Comparison of ENCODE assay signal across 26 cellular contexts in the genomic region with DNA sequence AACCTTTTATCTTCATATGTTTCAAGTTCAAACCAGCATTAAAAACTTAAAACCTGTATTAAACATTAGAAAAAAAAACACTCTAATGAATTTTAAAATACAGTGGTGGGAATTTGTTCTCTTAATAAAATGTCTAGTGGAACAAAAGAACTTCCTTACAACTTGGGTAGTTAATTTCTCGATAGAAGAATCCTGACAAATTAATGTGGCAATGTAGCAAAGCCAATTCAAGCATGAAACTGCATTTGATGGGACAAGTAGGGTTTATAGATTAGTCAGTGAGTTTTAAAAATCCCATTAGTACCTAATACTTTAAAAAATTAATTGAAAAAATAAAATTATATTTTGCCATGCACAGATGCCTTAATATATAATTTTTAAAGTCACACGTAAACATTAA. TPM values are rescaled to one million over a fixed set of nuclear protein-coding genes. Genes with fewer than 3 reads are reported as not detected.
DNase-seq lines count a peak whose midpoint lies in the region; ATAC-seq, FAIRE-seq and TF ChIP-seq lines count a peak whose summit lies in the region.
"Had no signal": no experiment of that assay in that cellular context is flagged by ENCODE, and none has a peak within 500 bp of the region (broad histone marks: within the 10 kb centered on the region; RNA-seq: fewer than 3 reads in every experiment).

No MANE protein-coding gene starts in this region.

- in situ Hi-C loops in transverse colon (cut with MboI; ENCODE audit: low pct_ligation_motif_present in 1 of 4, low pct_unique_long_range_greater_than_20kb in 1 of 4, low sequenced_read_pairs in 3 of 4): no loop called here

- DNase-seq in A549 (ENCODE audit: low read depth in 1 of 2, low spot score in 1 of 2) (no peak), RCC 7860 (ENCODE audit: low spot score) (no peak), retinal pigment epithelial cell (ENCODE audit: low read depth) (peak; percentile 72), transverse colon (no peak), mucosa of descending colon (no peak), sciatic nerve (ENCODE audit: low spot score) (no peak)
- DNase-seq: Calu3; CD8-positive, alpha-beta memory T cell; GOT3; HFFc6; Kasumi-1; NCI-H2029; NCI-H2171; NCI-H226; NCI-H510A had no signal

- TF ChIP-seq RAD21 in A549 (conservative IDR thresholded peaks at IDR 0.05 in 1 of 2, IDR thresholded peaks at IDR 0.05 in 1 of 2): no peak

- TF ChIP-seq EP300 in A549 (IDR thresholded peaks at IDR 0.05) (no peak), transverse colon (IDR thresholded peaks at IDR 0.05; ENCODE audit: low read depth) (no peak)

- FAIRE-seq in A549 (lab: Jason Lieb, UNC) (no peak), RCC 7860 (lab: Jason Lieb, UNC) (peak; percentile 58)
- FAIRE-seq: A204.1, GM18507, K562 had no signal

- intact Hi-C loops in transverse colon (cut with DNase I; ENCODE audit: low total_unique reads) (no loop called here), mucosa of descending colon (cut with DNase I, micrococcal nuclease) (no loop called here), sciatic nerve (cut with DNase I) (no loop called here)

- no peaks in the 10 kb centered on the region for H3K27me3 ChIP-seq in transverse colon

- peaks cover 46% of the 10 kb centered on the region for H3K4me1 ChIP-seq in A549
- peaks cover 0 to 14% (median 4%) of the 10 kb centered on the region in 4 donors for H3K4me1 ChIP-seq in transverse colon
- H3K4me1 ChIP-seq in mucosa of descending colon (ENCODE audit: low read depth): no peaks in the 10 kb centered on the region
- H3K4me1 ChIP-seq: HAP-1 had no signal

- peak overlapping the region; percentile 45; the same call in 2 of the 3 replicates for H3K4me2 ChIP-seq in A549

- WGBS in A549 (ENCODE audit: missing lambda C conversion rate): 82% methylated on average over 2 of the region's 2 CpGs
- 67 to 91% methylated on average over 2 of the region's 2 CpGs for WGBS in transverse colon (ENCODE audit: low coverage in 1 of 2), 2 donors

- no peaks in the 10 kb centered on the region for H3K36me3 ChIP-seq in transverse colon
- no peaks in the 10 kb centered on the region for H3K36me3 ChIP-seq in mucosa of descending colon (ENCODE audit: low read depth)
- H3K36me3 ChIP-seq: HAP-1 had no signal

- no peak for TF ChIP-seq CTCF in A549 (IDR thresholded peaks at IDR 0.05)
- no peak for TF ChIP-seq CTCF in retinal pigment epithelial cell (conservative IDR thresholded peaks at IDR 0.05; ENCODE audit: low read depth, low read length)
- TF ChIP-seq CTCF in transverse colon (IDR thresholded peaks at IDR 0.05): no peak
- TF ChIP-seq CTCF in mucosa of descending colon (IDR thresholded peaks at IDR 0.05): no peak

- no peak for TF ChIP-seq POLR2A in A549 (IDR thresholded peaks at IDR 0.05; ENCODE audit: low read length)
- no peak for TF ChIP-seq POLR2A in transverse colon (IDR thresholded peaks at IDR 0.05)

- H3K27ac ChIP-seq in A549 (peak overlapping the region in 1 of 2 experiments; percentile 64; a peak in 3 of 6 replicates), transverse colon (peak overlapping the region in 3 of 4 donors; percentile 8 to 27 (median 26))
- H3K27ac ChIP-seq: C4-2B, RWPE1 had no signal

- no peaks in the 10 kb centered on the region for H3K9me3 ChIP-seq in A549
- no peaks in the 10 kb centered on the region for H3K9me3 ChIP-seq in transverse colon
- H3K9me3 ChIP-seq in mucosa of descending colon: no peaks in the 10 kb centered on the region
- H3K9me3 ChIP-seq: HAP-1 had no signal

- CTCF ChIA-PET in A549 (lab: Yijun Ruan, JAX): no interaction called here

- ATAC-seq in A549 (no peak), mucosa of descending colon (no peak), sciatic nerve (no peak), GM21526 (IDR thresholded peaks at IDR 0.05; ENCODE audit: low FRiP score, unreplicated experiment) (no peak)
- ATAC-seq: K562 had no signal

- POLR2A ChIA-PET in A549 (lab: Yijun Ruan, JAX): no interaction called here

- H3K4me3 ChIP-seq in A549: no peak overlapping the region
- no peak overlapping the region for H3K4me3 ChIP-seq in retinal pigment epithelial cell (ENCODE audit: low read length)
- no peak overlapping the region for H3K4me3 ChIP-seq in transverse colon
- H3K4me3 ChIP-seq in mucosa of descending colon: no peak overlapping the region
- H3K4me3 ChIP-seq: HAP-1, K562 had no signal

TF ChIP-seq in A549, 52 proteins besides CTCF, POLR2A, EP300 and RAD21:
- no peak for TF ChIP-seq SMC3 (IDR thresholded peaks at IDR 0.05)
- TF ChIP-seq CBX2 (IDR thresholded peaks at IDR 0.05; ENCODE audit: borderline replicate concordance, low read depth): no peak
- no peak for TF ChIP-seq MAZ (IDR thresholded peaks at IDR 0.05; ENCODE audit: borderline replicate concordance, low read depth, low read length)
- no peak for TF ChIP-seq SREBF2 (IDR thresholded peaks at IDR 0.05)
- no peak for TF ChIP-seq CHD4 (IDR thresholded peaks at IDR 0.05; ENCODE audit: borderline replicate concordance)
- TF ChIP-seq POLR2AphosphoS2 (conservative IDR thresholded peaks at IDR 0.05; ENCODE audit: low read length): no peak
- no peak for TF ChIP-seq RNF2 (IDR thresholded peaks at IDR 0.05; ENCODE audit: borderline replicate concordance, low read depth)
- TF ChIP-seq EHF (CRISPR knock-in tag; IDR thresholded peaks at IDR 0.05): no peak
- TF ChIP-seq, protein P1, sequence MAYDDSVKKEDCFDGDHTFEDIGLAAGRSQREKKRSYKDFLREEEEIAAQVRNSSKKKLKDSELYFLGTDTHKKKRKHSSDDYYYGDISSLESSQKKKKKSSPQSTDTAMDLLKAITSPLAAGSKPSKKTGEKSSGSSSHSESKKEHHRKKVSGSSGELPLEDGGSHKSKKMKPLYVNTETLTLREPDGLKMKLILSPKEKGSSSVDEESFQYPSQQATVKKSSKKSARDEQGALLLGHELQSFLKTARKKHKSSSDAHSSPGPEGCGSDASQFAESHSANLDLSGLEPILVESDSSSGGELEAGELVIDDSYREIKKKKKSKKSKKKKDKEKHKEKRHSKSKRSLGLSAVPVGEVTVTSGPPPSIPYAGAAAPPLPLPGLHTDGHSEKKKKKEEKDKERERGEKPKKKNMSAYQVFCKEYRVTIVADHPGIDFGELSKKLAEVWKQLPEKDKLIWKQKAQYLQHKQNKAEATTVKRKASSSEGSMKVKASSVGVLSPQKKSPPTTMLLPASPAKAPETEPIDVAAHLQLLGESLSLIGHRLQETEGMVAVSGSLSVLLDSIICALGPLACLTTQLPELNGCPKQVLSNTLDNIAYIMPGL (CRISPR knock-in tag; IDR thresholded peaks at IDR 0.05; ENCODE audit: borderline replicate concordance): no peak
- TF ChIP-seq ZSCAN20 (CRISPR knock-in tag; IDR thresholded peaks at IDR 0.05): no peak
TF ChIP-seq in A549: peak in this region for 0.

RNA-seq across cellular contexts. Expression of gene PDE1A, which starts 59.4 kb away (rescaled TPM):
- 2.7 and 3.2 TPM in 2 replicates for polyA plus RNA-seq in A549 (2011; rRNA removed)
- polyA plus RNA-seq in A549 (2012; cell fraction: cytosol; rRNA removed): 0.29 and 0.30 TPM in 2 replicates
- polyA plus RNA-seq in A549 (2012; cell fraction: nucleus; rRNA removed): 0.11 and 0.20 TPM in 2 replicates
- polyA plus RNA-seq in A549 (2017; fragmentation: RNase III; extraction: RNeasy Plus Mini Kit Qiagen cat#74134 plus additional on column Dnase treatment): 0.18 to 0.28 TPM (median 0.26 TPM) in 3 replicates
- polyA minus RNA-seq in A549 (2011; rRNA and poly(A)+ RNA removed): 2.0 and 3.5 TPM in 2 replicates
- total RNA-seq in transverse colon: 1 to 10 TPM in 3 of 4 donors, under 1 TPM in 1; 0.75 to 8.1 (median 3.8) TPM
- 10 to 100 TPM in 1 of 3 donors, 1 to 10 TPM in 2; 1.1 to 10.8 (median 3.9) TPM for total RNA-seq in mucosa of descending colon
- total RNA-seq in sciatic nerve: 45.7 TPM
- total RNA-seq: B cell; CD8-positive, alpha-beta memory T cell; Daoy; HT1080; SK-MEL-5 had no signal
- polyA plus RNA-seq: CD8-positive, alpha-beta memory T cell had no signal
